Comparison of ENCODE assay signal across 8 cellular contexts in genomic region chr4:26861434-26862186, GRCh38. TPM values are rescaled to one million over a fixed set of nuclear protein-coding genes. Genes with fewer than 3 reads are reported as not detected.
DNase-seq lines count a peak whose midpoint lies in the region; ATAC-seq and TF ChIP-seq lines count a peak whose summit lies in the region.

No MANE protein-coding gene starts in this region.

- DNase-seq in ACHN (peak; percentile 75), NCI-H524 treated with DMSO at 0.1 percent for 48 hours (lab: John Stamatoyannopoulos, UW) (peak; percentile 63), dorsolateral prefrontal cortex (peak; percentile 44 to 76 (median 56)), lung (ENCODE audit: low spot score) (peak; percentile 80)
- DNase-seq in activated CD4-positive, alpha-beta T cell treated with anti-CD3 and anti-CD28 coated beads, Interleukin-2, amount 50 U/mL, for 4 hours, result peak; percentile 70 to 72
- DNase-seq in stimulated activated CD8-positive, alpha-beta memory T cell treated with anti-CD3 and anti-CD28 coated beads, Interleukin-12 subunit alpha, Interleukin-12 subunit beta, amount 100 ng/mL, for 24 hours (ENCODE audit: extremely low read depth), result peak; percentile 53

- in situ Hi-C loops in ACHN (cut with HindIII; ENCODE audit: low pct_ligation_motif_present, low pct_unique_long_range_greater_than_20kb, low sequenced_read_pairs), result no loop called here

- H3K27ac ChIP-seq in dorsolateral prefrontal cortex (peak overlapping the region; percentile 80 to 99 (median 96)), lung (ENCODE audit: low read depth in 1 of 2, low read length in 1 of 2) (peak overlapping the region; percentile 98 to 99)

- H3K27me3 ChIP-seq in dorsolateral prefrontal cortex (no peaks in the 10 kb centered on the region), lung (ENCODE audit: control insufficient read depth, insufficient read depth) (no peaks in the 10 kb centered on the region)

- TF ChIP-seq CTCF in dorsolateral prefrontal cortex (IDR thresholded peaks at IDR 0.05 in 54 of 56, conservative IDR thresholded peaks at IDR 0.05 in 2 of 56; ENCODE audit: low read depth in 1 of 56, partially characterized antibody in 56 of 56) (peak in 1 of 56 donors; percentile 6), lung (IDR thresholded peaks at IDR 0.05; ENCODE audit: control extremely low read depth, extremely low read depth) (no peak)

- no peaks in the 10 kb centered on the region for H3K9me3 ChIP-seq in lung (ENCODE audit: control insufficient read depth in 2 of 2, insufficient read depth in 1 of 2, low read length in 1 of 2)

- intact Hi-C loops in dorsolateral prefrontal cortex (cut with DNase I), result loop anchor here (1.0 to 5.0 kb wide), 4 partner anchors 131 to 279 kb away; partner anchors contain the start of gene TBC1D19 (in 1 of the 2)

- H3K36me3 ChIP-seq in lung (ENCODE audit: control insufficient read depth in 2 of 2, insufficient read depth in 2 of 2, low read length in 2 of 2), result no peaks in the 10 kb centered on the region

- peaks cover 0 to 10% of the 10 kb centered on the region in 2 donors for H3K4me1 ChIP-seq in lung (ENCODE audit: control insufficient read depth in 2 of 2, insufficient read depth in 2 of 2, low read length in 2 of 2)

- WGBS in lung, 2 donors, result 0% methylated on average over 25 to 36 of the region's 36 CpGs

- H3K4me3 ChIP-seq in dorsolateral prefrontal cortex (peak overlapping the region; percentile 68 to 96 (median 85)), lung (peak overlapping the region; percentile 88)

- ATAC-seq in GM18873 (IDR thresholded peaks at IDR 0.05; ENCODE audit: low FRiP score, unreplicated experiment) (peak; percentile 33), HG03135 (IDR thresholded peaks at IDR 0.05; ENCODE audit: unreplicated experiment) (peak; percentile 41), lung (ENCODE audit: insufficient read depth, low FRiP score) (no peak)

RNA-seq across cellular contexts. Expression of gene STIM2, which starts 1.0 kb away (rescaled TPM):
- total RNA-seq in dorsolateral prefrontal cortex, result 10 to 100 TPM; 29.4 to 57.1 (median 40.5) TPM
- 10 to 100 TPM; 35.2 to 35.5 TPM for total RNA-seq in lung
- polyA plus RNA-seq in lung, result 10 to 100 TPM; 12.7 to 16.7 TPM
